Comparison of ENCODE assay signal across 24 cellular contexts in the genomic region with DNA sequence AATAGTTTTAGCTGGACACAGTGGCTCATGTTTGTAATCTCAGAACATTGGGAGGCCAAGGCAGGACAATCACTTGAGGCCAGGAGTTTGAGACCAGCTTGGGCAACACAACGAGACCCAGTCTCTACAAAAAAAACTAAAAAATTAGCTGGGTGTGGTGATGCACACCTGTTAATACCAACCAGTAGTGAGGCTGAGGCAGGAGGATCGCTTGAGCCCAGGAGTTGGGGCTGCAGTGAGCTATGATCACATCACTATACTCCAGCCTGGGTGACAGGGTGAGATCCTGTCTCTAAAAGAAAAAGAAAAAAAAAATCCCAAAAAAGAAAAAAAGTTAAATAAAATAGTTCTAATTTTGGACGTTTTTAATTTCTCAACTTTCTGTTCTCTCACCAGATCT.
DNase-seq lines count a peak whose midpoint lies in the region; ATAC-seq, FAIRE-seq and TF ChIP-seq lines count a peak whose summit lies in the region.
"Had no signal": no experiment of that assay in that cellular context is flagged by ENCODE, and none has a peak within 500 bp of the region (broad histone marks: within the 10 kb centered on the region; RNA-seq: fewer than 3 reads in every experiment).

No MANE protein-coding gene starts in this region.

- no peak overlapping the region for H3K23ac ChIP-seq in H9 (ENCODE audit: insufficient read length, low read depth, low read length)

- H3K27ac ChIP-seq in right atrium auricular region (no peak overlapping the region), H9 (ENCODE audit: insufficient read length, low read depth, low read length) (no peak overlapping the region), body of pancreas (no peak overlapping the region)
- H3K27ac ChIP-seq: A549; BLaER1 treated with 17β-estradiol and CSF1 and Interleukin-3, amounts not matched to agents 10 nM and 100 nM had no signal

- H3K27ac Mint-ChIP-seq in H9 (peak overlapping the region in 2 of 3 experiments; percentile 52 to 99; a peak in 4 of 7 replicates), WTC11 (peak overlapping the region; percentile 99)

- H3K36me3 Mint-ChIP-seq in H9 (ENCODE audit: insufficient read depth in 1 of 3, low read depth in 3 of 3) (peaks cover 13 to 63% (median 50%) of the 10 kb centered on the region in 3 experiments), WTC11 (peaks cover 28% of the 10 kb centered on the region)

- TF ChIP-seq CTCF in right atrium auricular region (IDR thresholded peaks at IDR 0.05): no peak
- TF ChIP-seq CTCF in H9 (conservative IDR thresholded peaks at IDR 0.05): no peak
- no peak for TF ChIP-seq CTCF in WTC11 (IDR thresholded peaks at IDR 0.05)
- TF ChIP-seq CTCF in foreskin fibroblast (IDR thresholded peaks at IDR 0.05; ENCODE audit: low read depth, low read length): no peak
- no peak for TF ChIP-seq CTCF in body of pancreas (IDR thresholded peaks at IDR 0.05)

- no peak overlapping the region for H2BK120ac ChIP-seq in H9 (ENCODE audit: low read depth, low read length, poor library complexity, severe bottlenecking)

- peaks cover 29 to 48% of the 10 kb centered on the region in 2 experiments for H3K9me3 Mint-ChIP-seq in H9
- peaks cover 11% of the 10 kb centered on the region for H3K9me3 Mint-ChIP-seq in WTC11

- H3K27me3 ChIP-seq in right atrium auricular region: no peaks in the 10 kb centered on the region
- no peaks in the 10 kb centered on the region for H3K27me3 ChIP-seq in H9 (ENCODE audit: insufficient read depth, low read length)
- no peaks in the 10 kb centered on the region for H3K27me3 ChIP-seq in body of pancreas
- H3K27me3 ChIP-seq: BE2C; BLaER1 treated with 17β-estradiol and CSF1 and Interleukin-3, amounts not matched to agents 10 nM and 100 nM had no signal

- H3K9me3 ChIP-seq in right atrium auricular region (peaks cover 0 to 5% of the 10 kb centered on the region in 2 donors), H9 (ENCODE audit: control insufficient read depth, low read depth, low read length) (peaks cover 4% of the 10 kb centered on the region), body of pancreas (no peaks in the 10 kb centered on the region)
- H3K9me3 ChIP-seq: BE2C, Caco-2 had no signal

- H3K4ac ChIP-seq in H9 (ENCODE audit: low read depth, low read length): no peak overlapping the region

- DNase-seq in left ventricle myocardium superior: no peak
- no peak for DNase-seq in right atrium auricular region (ENCODE audit: low spot score)
- no peak for DNase-seq in H9
- DNase-seq in WTC11 (ENCODE audit: low spot score): no peak
- no peak for DNase-seq in foreskin fibroblast
- no peak for DNase-seq in body of pancreas
- DNase-seq: 8988T; ACHN; AML-193; BE2C; Caco-2; CD8-positive, alpha-beta T cell; DMS153; EL; GDM1; GOT3; HCEC 1CT had no signal

- no peak overlapping the region for H3K18ac ChIP-seq in H9 (ENCODE audit: insufficient read length, low read depth, low read length)

- H3K4me3 Mint-ChIP-seq in H9: no peak overlapping the region
- H3K4me3 Mint-ChIP-seq in WTC11: no peak overlapping the region
- H3K4me3 Mint-ChIP-seq: CD14-positive monocyte; CD8-positive, alpha-beta T cell had no signal

- POLR2A ChIA-PET in WTC11 (lab: Charles Lee): no interaction called here

- no peak overlapping the region for H3K56ac ChIP-seq in H9 (ENCODE audit: insufficient read length, low read depth, low read length)

- H4K20me1 ChIP-seq in H9 (ENCODE audit: control insufficient read depth, insufficient read depth, insufficient read length): no peaks in the 10 kb centered on the region
- H4K20me1 ChIP-seq: BLaER1 treated with 17β-estradiol and CSF1 and Interleukin-3, amounts not matched to agents 10 nM and 100 nM had no signal

- H3K4me3 ChIP-seq in right atrium auricular region (no peak overlapping the region), foreskin fibroblast (ENCODE audit: low read depth in 1 of 2, low read length in 2 of 2) (no peak overlapping the region), body of pancreas (no peak overlapping the region)
- H3K4me3 ChIP-seq: A549; BLaER1 treated with 17β-estradiol and CSF1 and Interleukin-3, amounts not matched to agents 10 nM and 100 nM; GM12878 had no signal

- H4K5ac ChIP-seq in H9 (ENCODE audit: insufficient read length, low read depth, low read length): no peak overlapping the region

- H3K4me2 ChIP-seq in H9 (ENCODE audit: insufficient read depth, insufficient read length, low read length): no peak overlapping the region
- H3K4me2 ChIP-seq: A549; BLaER1 treated with 17β-estradiol and CSF1 and Interleukin-3, amounts not matched to agents 10 nM and 100 nM had no signal

- ATAC-seq in left ventricle myocardium superior (peak; percentile 32), WTC11 (no peak), body of pancreas (no peak), HG03196 (IDR thresholded peaks at IDR 0.05; ENCODE audit: unreplicated experiment) (no peak)
- ATAC-seq: CD8-positive, alpha-beta T cell; GM12878 had no signal

- H2AK5ac ChIP-seq in H9 (ENCODE audit: insufficient read length, low read length): no peak overlapping the region

- peak; percentile 15 for FAIRE-seq in endometrium (lab: Jason Lieb, UNC)
- FAIRE-seq: A549, GM12878, H54 had no signal

- no peaks in the 10 kb centered on the region for H3K79me1 ChIP-seq in H9 (ENCODE audit: insufficient read depth, low read depth, low read length, poor library complexity, severe bottlenecking)

- no peak overlapping the region for H2BK15ac ChIP-seq in H9 (ENCODE audit: low read depth, low read length)

- H4K91ac ChIP-seq in H9 (ENCODE audit: insufficient read length, low read depth, low read length): no peak overlapping the region

- H3K4me1 ChIP-seq in right atrium auricular region: peaks cover 0 to 4% of the 10 kb centered on the region in 2 donors
- H3K4me1 ChIP-seq in H9 (ENCODE audit: insufficient read depth, low read length): peaks cover 9% of the 10 kb centered on the region
- H3K4me1 ChIP-seq in body of pancreas: no peaks in the 10 kb centered on the region
- H3K4me1 ChIP-seq: A549; BE2C; BLaER1 treated with 17β-estradiol and CSF1 and Interleukin-3, amounts not matched to agents 10 nM and 100 nM; Caco-2 had no signal

- CTCF ChIA-PET in WTC11 (lab: Charles Lee): interaction anchor here (0.9 to 2.2 kb wide), 4 partner anchors 9 to 238 kb away, joined by 3 to 9 read pairs (median 3); no protein-coding TSS in a partner anchor

- H3K27me3 Mint-ChIP-seq in H9 (ENCODE audit: low read depth) (no peaks in the 10 kb centered on the region), WTC11 (ENCODE audit: low read depth) (no peaks in the 10 kb centered on the region)

- no peak overlapping the region for H2BK12ac ChIP-seq in H9 (ENCODE audit: insufficient read length, low read depth, low read length)

- no peaks in the 10 kb centered on the region for H3K23me2 ChIP-seq in H9 (ENCODE audit: insufficient read length, low read depth, low read length, poor library complexity, severe bottlenecking)

- intact Hi-C loops in left ventricle myocardium superior (cut with micrococcal nuclease): no loop called here
- intact Hi-C loops in body of pancreas (cut with DNase I): no loop called here

- H3T11ph ChIP-seq in H9 (ENCODE audit: low read length): no peak overlapping the region

- H3K79me2 ChIP-seq in H9 (ENCODE audit: insufficient read depth, low read length): no peaks in the 10 kb centered on the region; the same call in 1 of the 2 replicates

- no peak for TF ChIP-seq POLR2A in body of pancreas (IDR thresholded peaks at IDR 0.05)

- H3K14ac ChIP-seq in H9 (ENCODE audit: insufficient read depth, low read length): no peak overlapping the region

- H3K4me1 Mint-ChIP-seq in H9 (peaks cover 56 to 70% of the 10 kb centered on the region in 2 experiments), WTC11 (peaks cover 84% of the 10 kb centered on the region)
- H3K4me1 Mint-ChIP-seq: CD14-positive monocyte had no signal

- H3K9ac ChIP-seq in H9 (ENCODE audit: extremely low read depth, insufficient read length, low read length): no peak overlapping the region
- H3K9ac ChIP-seq: BLaER1 treated with 17β-estradiol and CSF1 and Interleukin-3, amounts not matched to agents 10 nM and 100 nM had no signal

- WGBS in H9 (ENCODE audit: extremely low coverage, insufficient read length, low lambda C conversion rate): no CpG with 5 or more reads among the region's 3 CpGs
- 72 to 77% methylated on average over 3 of the region's 3 CpGs for WGBS in body of pancreas, 2 donors

- H2BK5ac ChIP-seq in H9 (ENCODE audit: insufficient read length, low read length): no peak overlapping the region

- no peak overlapping the region for H2AFZ ChIP-seq in H9 (ENCODE audit: low read length)

- H2BK20ac ChIP-seq in H9 (ENCODE audit: low read depth, low read length, poor library complexity, severe bottlenecking): no peak overlapping the region

- H3K36me3 ChIP-seq in right atrium auricular region (no peaks in the 10 kb centered on the region), body of pancreas (replicated peaks in 1 of 2; ENCODE audit: insufficient read depth in 1 of 2, low read depth in 2 of 2) (no peaks in the 10 kb centered on the region)

- H4K8ac ChIP-seq in H9 (replicated peaks; ENCODE audit: insufficient read length, low read depth, low read length): no peak overlapping the region

TF ChIP-seq in WTC11, 78 proteins besides CTCF, POLR2A, EP300 and RAD21 (continues in another document):
- TF ChIP-seq TEAD4 (CRISPR knock-in tag; IDR thresholded peaks at IDR 0.05): no peak
- TF ChIP-seq, protein P1, sequence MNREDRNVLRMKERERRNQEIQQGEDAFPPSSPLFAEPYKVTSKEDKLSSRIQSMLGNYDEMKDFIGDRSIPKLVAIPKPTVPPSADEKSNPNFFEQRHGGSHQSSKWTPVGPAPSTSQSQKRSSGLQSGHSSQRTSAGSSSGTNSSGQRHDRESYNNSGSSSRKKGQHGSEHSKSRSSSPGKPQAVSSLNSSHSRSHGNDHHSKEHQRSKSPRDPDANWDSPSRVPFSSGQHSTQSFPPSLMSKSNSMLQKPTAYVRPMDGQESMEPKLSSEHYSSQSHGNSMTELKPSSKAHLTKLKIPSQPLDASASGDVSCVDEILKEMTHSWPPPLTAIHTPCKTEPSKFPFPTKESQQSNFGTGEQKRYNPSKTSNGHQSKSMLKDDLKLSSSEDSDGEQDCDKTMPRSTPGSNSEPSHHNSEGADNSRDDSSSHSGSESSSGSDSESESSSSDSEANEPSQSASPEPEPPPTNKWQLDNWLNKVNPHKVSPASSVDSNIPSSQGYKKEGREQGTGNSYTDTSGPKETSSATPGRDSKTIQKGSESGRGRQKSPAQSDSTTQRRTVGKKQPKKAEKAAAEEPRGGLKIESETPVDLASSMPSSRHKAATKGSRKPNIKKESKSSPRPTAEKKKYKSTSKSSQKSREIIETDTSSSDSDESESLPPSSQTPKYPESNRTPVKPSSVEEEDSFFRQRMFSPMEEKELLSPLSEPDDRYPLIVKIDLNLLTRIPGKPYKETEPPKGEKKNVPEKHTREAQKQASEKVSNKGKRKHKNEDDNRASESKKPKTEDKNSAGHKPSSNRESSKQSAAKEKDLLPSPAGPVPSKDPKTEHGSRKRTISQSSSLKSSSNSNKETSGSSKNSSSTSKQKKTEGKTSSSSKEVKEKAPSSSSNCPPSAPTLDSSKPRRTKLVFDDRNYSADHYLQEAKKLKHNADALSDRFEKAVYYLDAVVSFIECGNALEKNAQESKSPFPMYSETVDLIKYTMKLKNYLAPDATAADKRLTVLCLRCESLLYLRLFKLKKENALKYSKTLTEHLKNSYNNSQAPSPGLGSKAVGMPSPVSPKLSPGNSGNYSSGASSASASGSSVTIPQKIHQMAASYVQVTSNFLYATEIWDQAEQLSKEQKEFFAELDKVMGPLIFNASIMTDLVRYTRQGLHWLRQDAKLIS (CRISPR knock-in tag; IDR thresholded peaks at IDR 0.05; ENCODE audit: borderline replicate concordance): no peak
